ENCODE assay signal across 28 cellular contexts in genomic region chr7:29572543-29572942, GRCh38. TPM values are rescaled to one million over a fixed set of nuclear protein-coding genes. Genes with fewer than 3 reads are reported as not detected.
"Had no signal": no experiment of that assay in that cellular context is flagged by ENCODE, and none has a peak within 500 bp of the region (broad histone marks: within the 10 kb centered on the region; RNA-seq: fewer than 3 reads in every experiment).

No MANE protein-coding gene starts in this region.

- H3K36me3 ChIP-seq: colonic mucosa, esophagus squamous epithelium, gastrocnemius medialis, heart right ventricle, left lung, lower lobe of right lung had no signal

- H3K27me3 ChIP-seq: colonic mucosa, dorsolateral prefrontal cortex, gastrocnemius medialis had no signal

- H3K4me3 ChIP-seq: colonic mucosa, dorsolateral prefrontal cortex, esophagus squamous epithelium, gastrocnemius medialis, heart right ventricle, left lung, lower lobe of right lung had no signal

- ATAC-seq: effector memory CD8-positive, alpha-beta T cell; esophagus mucosa; gastrocnemius medialis; heart right ventricle; left ventricle myocardium superior; naive thymus-derived CD4-positive, alpha-beta T cell had no signal

- H3K27ac ChIP-seq: colonic mucosa, dorsolateral prefrontal cortex, epithelial cell of prostate, esophagus squamous epithelium, gastrocnemius medialis, heart right ventricle, left lung, lower lobe of right lung had no signal

- H3K9me3 ChIP-seq: colonic mucosa, gastrocnemius medialis had no signal

- H3K4me1 ChIP-seq: colonic mucosa, esophagus squamous epithelium, gastrocnemius medialis, heart right ventricle, left lung had no signal

- DNase-seq: colonic mucosa; cortex of kidney; dorsolateral prefrontal cortex; effector CD8-positive, alpha-beta T cell; effector memory CD8-positive, alpha-beta T cell; endodermal cell; erythroblast; esophagus squamous epithelium; foreskin fibroblast; foreskin melanocyte; gastrocnemius medialis; glutamatergic neuron; head of caudate nucleus; heart right ventricle; hypothalamus; immature natural killer cell; islet precursor cell; kidney; kidney glomerular epithelial cell; left lung; left ventricle myocardium superior; lower lobe of right lung; mesenchymal stem cell; naive thymus-derived CD4-positive, alpha-beta T cell had no signal

RNA-seq across cellular contexts. Expression of gene PRR15, which starts 8.9 kb away (rescaled TPM):
- total RNA-seq: cerebellum; lung microvascular endothelial cell; naive thymus-derived CD4-positive, alpha-beta T cell had no signal
- polyA plus RNA-seq: immature natural killer cell; naive thymus-derived CD4-positive, alpha-beta T cell had no signal
